9 cellular contexts compared by ENCODE assay signal in the genomic region with DNA sequence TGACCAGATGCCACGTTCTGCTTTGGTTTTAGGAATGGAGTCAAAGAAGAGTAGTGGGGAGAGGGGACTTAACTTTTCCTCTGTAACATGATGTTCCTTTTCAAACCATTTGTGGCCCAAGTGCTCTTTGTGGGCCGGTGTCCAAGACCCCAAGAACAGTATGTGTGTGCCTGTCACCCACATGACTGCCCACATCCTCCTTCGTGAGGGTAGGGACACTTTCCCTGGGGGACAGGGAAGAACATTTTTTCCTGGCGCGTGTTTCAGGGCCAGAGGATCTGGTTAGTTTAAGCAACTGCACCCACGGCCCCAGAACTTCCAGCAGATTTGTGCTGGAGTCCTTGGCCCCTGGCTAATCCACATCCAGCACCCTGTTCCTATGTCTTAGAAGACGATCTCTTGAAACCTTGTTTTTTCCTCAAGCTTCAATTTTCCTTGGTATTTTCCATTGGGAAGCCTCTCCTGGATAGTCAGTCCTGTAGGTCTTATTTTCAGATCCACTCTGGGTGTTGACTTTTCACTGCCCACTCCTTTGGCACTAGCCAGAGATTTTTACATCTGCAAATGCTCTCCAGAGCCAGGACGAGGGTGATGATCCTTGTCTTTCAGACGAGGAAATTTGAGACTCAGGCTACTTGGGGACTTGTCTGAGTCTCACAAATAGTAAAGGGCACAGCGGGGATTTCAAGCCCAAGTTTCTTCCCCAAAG. TPM values are rescaled to one million over a fixed set of nuclear protein-coding genes. Genes with fewer than 3 reads are reported as not detected.
DNase-seq lines count a peak whose midpoint lies in the region; ATAC-seq, FAIRE-seq and TF ChIP-seq lines count a peak whose summit lies in the region.
"Had no signal": no experiment of that assay in that cellular context is flagged by ENCODE, and none has a peak within 500 bp of the region (broad histone marks: within the 10 kb centered on the region; RNA-seq: fewer than 3 reads in every experiment).

No MANE protein-coding gene starts in this region.

- no peak for FAIRE-seq in H54 (lab: Jason Lieb, UNC)
- FAIRE-seq: urothelium cell line had no signal

- POLR2A ChIA-PET in activated CD4-positive, alpha-beta T cell treated with anti-CD3 and anti-CD28 coated beads, Interleukin-2, amount 10 ng/mL, durations not matched to agents 7 days and 5 days (lab: Charles Lee), result no interaction called here

- TF ChIP-seq POLR2A in H54 (IDR thresholded peaks at IDR 0.05; ENCODE audit: low read depth, low read length), result no peak

- no peaks in the 10 kb centered on the region for H3K9me3 Mint-ChIP-seq in activated CD4-positive, alpha-beta T cell treated with anti-CD3 and anti-CD28 coated beads, Interleukin-2, amount 10 ng/mL, durations not matched to agents 7 days and 5 days
- no peaks in the 10 kb centered on the region for H3K9me3 Mint-ChIP-seq in brain
- no peaks in the 10 kb centered on the region for H3K9me3 Mint-ChIP-seq in mesothelial cell of epicardium

- H3K36me3 ChIP-seq in tibial artery, result peaks cover 34 to 76% (median 63%) of the 10 kb centered on the region in 3 donors

- H3K27me3 ChIP-seq in tibial artery, result no peaks in the 10 kb centered on the region

- CTCF ChIA-PET in activated CD4-positive, alpha-beta T cell treated with anti-CD3 and anti-CD28 coated beads, Interleukin-2, amount 10 ng/mL, durations not matched to agents 7 days and 5 days (lab: Charles Lee), result interaction anchor here (0.5 to 2.7 kb wide), 4 partner anchors 9 to 95 kb away, joined by 3 to 14 read pairs (median 4); no protein-coding TSS in a partner anchor

- H3K27ac Mint-ChIP-seq in activated CD4-positive, alpha-beta T cell treated with anti-CD3 and anti-CD28 coated beads, Interleukin-2, amount 10 ng/mL, durations not matched to agents 7 days and 5 days, result peak overlapping the region; percentile 71
- peak overlapping the region in 3 of 5 experiments; percentile 84 to 95 (median 93) for H3K27ac Mint-ChIP-seq in brain
- H3K27ac Mint-ChIP-seq in mesothelial cell of epicardium, result peak overlapping the region; percentile 4

- H3K36me3 Mint-ChIP-seq in activated CD4-positive, alpha-beta T cell treated with anti-CD3 and anti-CD28 coated beads, Interleukin-2, amount 10 ng/mL, durations not matched to agents 7 days and 5 days (ENCODE audit: low read depth), result peaks cover 91% of the 10 kb centered on the region
- H3K36me3 Mint-ChIP-seq in brain (peaks cover 82% of the 10 kb centered on the region), mesothelial cell of epicardium (peaks cover 48% of the 10 kb centered on the region)

- peaks cover 97% of the 10 kb centered on the region for H3K4me1 Mint-ChIP-seq in activated CD4-positive, alpha-beta T cell treated with anti-CD3 and anti-CD28 coated beads, Interleukin-2, amount 10 ng/mL, durations not matched to agents 7 days and 5 days
- peaks cover 44% of the 10 kb centered on the region for H3K4me1 Mint-ChIP-seq in brain
- no peaks in the 10 kb centered on the region for H3K4me1 Mint-ChIP-seq in mesothelial cell of epicardium

- no peak for ATAC-seq in GM21576 (IDR thresholded peaks at IDR 0.05; ENCODE audit: unreplicated experiment)

- no peak for DNase-seq in activated CD4-positive, alpha-beta T cell treated with anti-CD3 and anti-CD28 coated beads, Interleukin-2, amount 10 ng/mL, durations not matched to agents 7 days and 5 days
- no peak for DNase-seq in activated CD4-positive, alpha-beta T cell treated with anti-CD3 and anti-CD28 coated beads for 1 hour
- DNase-seq in mesothelial cell of epicardium (ENCODE audit: low spot score in 2 of 2, unreplicated experiment in 2 of 2) (no peak), tibial artery (peak; percentile 75 to 88), H54 (ENCODE audit: insufficient read length, low spot score) (no peak), HPDE6-E6E7 (ENCODE audit: extremely low spot score) (no peak)

- H3K9me3 ChIP-seq in tibial artery, result no peaks in the 10 kb centered on the region

- no peak for TF ChIP-seq CTCF in brain (conservative IDR thresholded peaks at IDR 0.05)
- no peak for TF ChIP-seq CTCF in mesothelial cell of epicardium (IDR thresholded peaks at IDR 0.05; ENCODE audit: unreplicated experiment)
- TF ChIP-seq CTCF in tibial artery (IDR thresholded peaks at IDR 0.05), result no peak

- no peaks in the 10 kb centered on the region for H3K27me3 Mint-ChIP-seq in activated CD4-positive, alpha-beta T cell treated with anti-CD3 and anti-CD28 coated beads, Interleukin-2, amount 10 ng/mL, durations not matched to agents 7 days and 5 days
- H3K27me3 Mint-ChIP-seq in brain (peaks cover 4% of the 10 kb centered on the region), mesothelial cell of epicardium (ENCODE audit: low read depth) (no peaks in the 10 kb centered on the region)

- H3K4me3 Mint-ChIP-seq in activated CD4-positive, alpha-beta T cell treated with anti-CD3 and anti-CD28 coated beads, Interleukin-2, amount 10 ng/mL, durations not matched to agents 7 days and 5 days, result no peak overlapping the region
- H3K4me3 Mint-ChIP-seq in brain, result peak overlapping the region in 3 of 5 experiments; percentile 10 to 42 (median 32)
- no peak overlapping the region for H3K4me3 Mint-ChIP-seq in mesothelial cell of epicardium

- no peak overlapping the region for H3K4me3 ChIP-seq in tibial artery

- intact Hi-C loops in tibial artery (cut with DNase I; ENCODE audit: low total_unique reads), result no loop called here

- peak overlapping the region; percentile 74 to 82 for H3K27ac ChIP-seq in tibial artery

- peaks cover 0 to 56% (median 48%) of the 10 kb centered on the region in 4 donors for H3K4me1 ChIP-seq in tibial artery

RNA-seq across cellular contexts. Expression of gene CCDC97, which starts 10.8 kb away (rescaled TPM):
- 10 to 100 TPM; 50.4 to 51.7 TPM for total RNA-seq in activated CD4-positive, alpha-beta T cell treated with anti-CD3 and anti-CD28 coated beads, Interleukin-2, amount 10 ng/mL, durations not matched to agents 7 days and 5 days
- 32.4 TPM for polyA plus RNA-seq in brain (ENCODE audit: insufficient read depth, low read depth, low replicate concordance)
- total RNA-seq in mesothelial cell of epicardium, result 40.5 to 41.9 TPM (median 40.6 TPM) in 3 replicates

RNA-seq across cellular contexts. Expression of gene HNRNPUL1, which starts 35.0 kb away (rescaled TPM):
- total RNA-seq in activated CD4-positive, alpha-beta T cell treated with anti-CD3 and anti-CD28 coated beads, Interleukin-2, amount 10 ng/mL, durations not matched to agents 7 days and 5 days, result 100 to 1,000 TPM; 333 to 348 TPM
- 329 TPM for polyA plus RNA-seq in brain (ENCODE audit: insufficient read depth, low read depth, low replicate concordance)
- total RNA-seq in mesothelial cell of epicardium, result 246 to 262 TPM (median 249 TPM) in 3 replicates

RNA-seq across cellular contexts. Expression of gene TGFB1, which starts 54.5 kb away (rescaled TPM):
- 100 to 1,000 TPM; 194 TPM for total RNA-seq in activated CD4-positive, alpha-beta T cell treated with anti-CD3 and anti-CD28 coated beads, Interleukin-2, amount 10 ng/mL, durations not matched to agents 7 days and 5 days
- polyA plus RNA-seq in brain (ENCODE audit: insufficient read depth, low read depth, low replicate concordance), result 11.2 TPM
- 24.9 to 26.5 TPM (median 25.2 TPM) in 3 replicates for total RNA-seq in mesothelial cell of epicardium

Comparison
In these comparisons a context has a peak if more than half of its experiments do, and no peak if none do; other contexts are left out.
1. DNase-seq: peak in tibial artery (2 of 2); none in activated CD4-positive, alpha-beta T cell treated with anti-CD3 and anti-CD28 coated beads, Interleukin-2, amount 10 ng/mL, durations not matched to agents 7 days and 5 days (single experiment), activated CD4-positive, alpha-beta T cell treated with anti-CD3 and anti-CD28 coated beads for 1 hour (single experiment), mesothelial cell of epicardium (0 of 2), H54 (single experiment) and HPDE6-E6E7 (single experiment).
2. H3K27ac Mint-ChIP-seq: peak in every context shown above with its lines; median percentile 93 in brain; 71 in activated CD4-positive, alpha-beta T cell treated with anti-CD3 and anti-CD28 coated beads, Interleukin-2, amount 10 ng/mL, durations not matched to agents 7 days and 5 days; 4 in mesothelial cell of epicardium.
3. H3K4me3 Mint-ChIP-seq: peak in brain (3 of 5); none in activated CD4-positive, alpha-beta T cell treated with anti-CD3 and anti-CD28 coated beads, Interleukin-2, amount 10 ng/mL, durations not matched to agents 7 days and 5 days (single experiment) and mesothelial cell of epicardium (single experiment).